Comparison of ENCODE assay signal across 8 cellular contexts in the genomic region with DNA sequence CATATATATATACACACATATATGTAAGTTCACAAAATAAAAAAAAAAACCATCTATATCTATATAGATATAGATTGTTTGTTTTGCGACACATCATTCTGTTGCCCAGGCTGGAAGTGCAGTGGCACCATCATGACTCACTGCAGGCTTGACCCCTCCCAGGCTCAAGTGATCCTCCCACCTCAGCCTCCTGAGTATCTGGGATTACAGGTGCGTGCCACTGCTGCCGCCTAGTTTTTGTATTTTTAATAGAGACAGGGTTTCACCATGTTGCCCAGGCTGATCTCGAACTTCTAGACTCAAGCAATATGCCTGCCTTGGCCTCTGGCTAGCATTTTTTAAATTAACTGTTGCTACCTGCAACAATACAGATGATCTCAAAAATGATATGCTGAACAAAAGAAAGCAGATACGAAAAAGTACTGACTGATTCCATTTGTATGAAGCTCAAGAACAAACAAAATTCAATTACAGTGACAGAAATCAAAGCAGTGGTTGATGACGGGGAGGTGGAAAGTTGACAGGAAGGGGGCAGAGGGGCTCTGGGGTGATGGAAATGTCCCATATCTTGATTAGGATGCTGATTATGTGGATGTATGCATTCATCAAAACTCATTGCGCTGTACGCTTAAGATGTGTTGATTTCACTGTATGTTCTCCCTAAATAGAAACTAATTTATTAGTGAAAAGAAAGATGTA. TPM values are rescaled to one million over a fixed set of nuclear protein-coding genes. Genes with fewer than 3 reads are reported as not detected.
DNase-seq lines count a peak whose midpoint lies in the region; ATAC-seq and TF ChIP-seq lines count a peak whose summit lies in the region.

No MANE protein-coding gene starts in this region.

- H3K27me3 ChIP-seq in CD4-positive, alpha-beta memory T cell (ENCODE audit: insufficient read depth, low read length): no peaks in the 10 kb centered on the region
- H3K27me3 ChIP-seq in hepatocyte (no peaks in the 10 kb centered on the region), heart left ventricle (no peaks in the 10 kb centered on the region)

- intact Hi-C loops in CD4-positive, alpha-beta memory T cell (cut with micrococcal nuclease): loop anchor here (1.0 to 5.0 kb wide), 7 partner anchors 13 to 379 kb away; partner anchors contain the start of gene ATXN1
- intact Hi-C loops in activated B cell treated with CpG ODN at 0.5 μM for 24 hours (cut with micrococcal nuclease) (loop anchor here (1.0 to 5.0 kb wide), 10 partner anchors 11 to 474 kb away; partner anchors contain the start of genes ATXN1 and GMPR), heart left ventricle (cut with DNase I) (no loop called here)

- ATAC-seq in activated B cell treated with CpG ODN at 0.5 μM for 24 hours (ENCODE audit: low read depth) (peak; percentile 2), heart left ventricle (no peak)

- H3K36me3 ChIP-seq in CD4-positive, alpha-beta memory T cell (ENCODE audit: insufficient read depth, low read length): no peaks in the 10 kb centered on the region
- H3K36me3 ChIP-seq in hepatocyte (replicated peaks; ENCODE audit: insufficient read depth, low read depth) (no peaks in the 10 kb centered on the region), heart left ventricle (no peaks in the 10 kb centered on the region)

- no peak overlapping the region for H3K4me2 ChIP-seq in hepatocyte

- H3K4me3 Mint-ChIP-seq in CD4-positive, alpha-beta memory T cell: peak overlapping the region; percentile 72 to 89 (median 81)
- H3K4me3 Mint-ChIP-seq in HFFc6: peak overlapping the region; percentile 83
- peak overlapping the region; percentile 75 for H3K4me3 Mint-ChIP-seq in activated B cell treated with CpG ODN at 0.5 μM for 24 hours

- H3K27ac Mint-ChIP-seq in CD4-positive, alpha-beta memory T cell: peak overlapping the region; percentile 74 to 95 (median 87)
- H3K27ac Mint-ChIP-seq in HFFc6 (peak overlapping the region; percentile 92), activated B cell treated with CpG ODN at 0.5 μM for 24 hours (peak overlapping the region; percentile 94)

- peaks cover 82% of the 10 kb centered on the region for H3K79me2 ChIP-seq in hepatocyte

- H2AFZ ChIP-seq in hepatocyte: no peak overlapping the region

- peaks cover 1 to 5% of the 10 kb centered on the region in 2 donors for H3K36me3 Mint-ChIP-seq in CD4-positive, alpha-beta memory T cell
- H3K36me3 Mint-ChIP-seq in HFFc6 (ENCODE audit: low read depth) (peaks cover 21% of the 10 kb centered on the region; the same call in 1 of the 2 replicates), activated B cell treated with CpG ODN at 0.5 μM for 24 hours (ENCODE audit: low read depth) (no peaks in the 10 kb centered on the region)

- H3K4me1 ChIP-seq in CD4-positive, alpha-beta memory T cell (ENCODE audit: insufficient read depth, low read length): peaks cover 48% of the 10 kb centered on the region
- H3K4me1 ChIP-seq in hepatocyte (ENCODE audit: insufficient read depth) (peaks cover 16% of the 10 kb centered on the region), heart left ventricle (peaks cover 0 to 63% (median 19%) of the 10 kb centered on the region in 12 donors)

- no peaks in the 10 kb centered on the region for H3K9me3 ChIP-seq in CD4-positive, alpha-beta memory T cell (ENCODE audit: control insufficient read depth in 1 of 2, low read length in 2 of 2)
- no peaks in the 10 kb centered on the region for H3K9me3 ChIP-seq in hepatocyte (ENCODE audit: low read depth)
- no peaks in the 10 kb centered on the region for H3K9me3 ChIP-seq in heart left ventricle

- no peaks in the 10 kb centered on the region for H4K20me1 ChIP-seq in hepatocyte (ENCODE audit: insufficient read depth, poor library complexity, severe bottlenecking)

- peaks cover 37 to 60% (median 46%) of the 10 kb centered on the region in 4 donors for H3K4me1 Mint-ChIP-seq in CD4-positive, alpha-beta memory T cell
- peaks cover 63% of the 10 kb centered on the region for H3K4me1 Mint-ChIP-seq in HFFc6 (ENCODE audit: low read depth)
- H3K4me1 Mint-ChIP-seq in activated B cell treated with CpG ODN at 0.5 μM for 24 hours: peaks cover 39% of the 10 kb centered on the region

- peak overlapping the region; percentile 67 for H3K27ac ChIP-seq in CD4-positive, alpha-beta memory T cell (ENCODE audit: low read depth, low read length)
- H3K27ac ChIP-seq in hepatocyte: peak overlapping the region; percentile 85
- peak overlapping the region in 4 of 12 donors; percentile 39 to 90 (median 44) for H3K27ac ChIP-seq in heart left ventricle

- no peaks in the 10 kb centered on the region for H3K27me3 Mint-ChIP-seq in CD4-positive, alpha-beta memory T cell
- H3K27me3 Mint-ChIP-seq in HFFc6 (ENCODE audit: insufficient read depth) (no peaks in the 10 kb centered on the region), activated B cell treated with CpG ODN at 0.5 μM for 24 hours (no peaks in the 10 kb centered on the region)

- H3K9me2 ChIP-seq in hepatocyte (replicated peaks; ENCODE audit: insufficient read depth): no peaks in the 10 kb centered on the region

- TF ChIP-seq CTCF in HFFc6 (IDR thresholded peaks at IDR 0.05) (no peak), activated B cell treated with CpG ODN at 0.5 μM for 24 hours (IDR thresholded peaks at IDR 0.05) (no peak), hepatocyte (IDR thresholded peaks at IDR 0.05; ENCODE audit: poor library complexity) (no peak), heart left ventricle (IDR thresholded peaks at IDR 0.05) (no peak)

- POLR2A ChIA-PET in CD4-positive, alpha-beta memory T cell (lab: Charles Lee; ENCODE audit: partially characterized antibody): interaction anchor here (0.8 to 4.2 kb wide), 9 partner anchors 8 to 274 kb away, joined by 3 to 49 read pairs (median 5); partner anchors contain the start of gene ATXN1
- POLR2A ChIA-PET in activated B cell treated with CpG ODN at 0.5 μM for 24 hours (lab: Charles Lee): interaction anchor here (1.0 to 2.3 kb wide), 8 partner anchors 13 to 307 kb away, joined by 3 to 14 read pairs (median 6); partner anchors contain the start of gene ATXN1

- CTCF ChIA-PET in CD4-positive, alpha-beta memory T cell (lab: Charles Lee; ENCODE audit: partially characterized antibody): interaction anchor here (0.7 to 8.6 kb wide), 13 partner anchors 10 to 380 kb away, joined by 3 to 81 read pairs (median 8); partner anchors contain the start of gene ATXN1
- CTCF ChIA-PET in activated B cell treated with CpG ODN at 0.5 μM for 24 hours (lab: Charles Lee): interaction anchor here (2.4 to 2.6 kb wide), 2 partner anchors 51 to 198 kb away, joined by 14 to 15 read pairs; partner anchors contain the start of gene ATXN1

- H3K9me3 Mint-ChIP-seq in CD4-positive, alpha-beta memory T cell: peaks cover 0 to 2% (median 0%) of the 10 kb centered on the region in 8 donors
- no peaks in the 10 kb centered on the region for H3K9me3 Mint-ChIP-seq in HFFc6
- H3K9me3 Mint-ChIP-seq in activated B cell treated with CpG ODN at 0.5 μM for 24 hours: no peaks in the 10 kb centered on the region

- peak; percentile 37 to 83 (median 66) for DNase-seq in CD4-positive, alpha-beta memory T cell
- no peak for DNase-seq in HFFc6
- no peak for DNase-seq in activated B cell treated with CpG ODN at 0.5 μM for 24 hours
- DNase-seq in hepatocyte (ENCODE audit: low spot score): peak; percentile 33
- DNase-seq in NCI-H82 treated with DMSO at 0.1 percent for 48 hours (lab: John Stamatoyannopoulos, UW; ENCODE audit: unreplicated experiment): no peak
- DNase-seq in G401 (ENCODE audit: low spot score): no peak
- DNase-seq in heart left ventricle: no peak
- DNase-seq in OCI-M2 (lab: John Stamatoyannopoulos, UW; ENCODE audit: unreplicated experiment): no peak

- 92% methylated on average over 8 of the region's 8 CpGs for whole genome bisulfite sequencing in hepatocyte (ENCODE audit: low lambda C conversion rate, missing lambda C conversion rate)
- WGBS in heart left ventricle, 4 donors: 90 to 96% (median 96%) methylated on average over 8 of the region's 8 CpGs

- in situ Hi-C loops in G401 (cut with HindIII; ENCODE audit: low sequenced_read_pairs): no loop called here

- H3K4me3 ChIP-seq in CD4-positive, alpha-beta memory T cell (ENCODE audit: low read length in 2 of 2): peak overlapping the region in 1 of 2 donors; percentile 25
- H3K4me3 ChIP-seq in hepatocyte: no peak overlapping the region
- peak overlapping the region in 1 of 12 donors; percentile 40 for H3K4me3 ChIP-seq in heart left ventricle

- no peak for TF ChIP-seq POLR2A in heart left ventricle (IDR thresholded peaks at IDR 0.05)

RNA-seq across cellular contexts. Expression of gene ATXN1, which starts 49.6 kb away (rescaled TPM):
- total RNA-seq in CD4-positive, alpha-beta memory T cell: 10 to 100 TPM; 94.7 to 97.4 TPM
- polyA plus RNA-seq in CD4-positive, alpha-beta memory T cell: 10 to 100 TPM; 10.5 to 19.1 TPM
- total RNA-seq in HFFc6 (2021; fragmentation: NEBNext Ultra II Directional; extraction: Animal tissue kit (Norgen Biotek cat#: 25700)): 10 to 100 TPM; 28.2 to 41.5 (median 30.5) TPM
- total RNA-seq in activated B cell treated with CpG ODN at 0.5 μM for 24 hours (43.1 and 59.8 TPM in 2 replicates), hepatocyte (28.7 and 32.6 TPM in 2 replicates), heart left ventricle (10 to 100 TPM; 32.7 to 51.8 (median 37.6) TPM)
- polyA plus RNA-seq in hepatocyte (14.7 and 16.3 TPM in 2 replicates), heart left ventricle (10 to 100 TPM in 1 of 2 donors, 1 to 10 TPM in 1; 8.7 to 13.9 TPM)
- total RNA-seq in G401 (2014; rRNA removed; shearing (Covaris generic)): under 0.01 TPM in 2 replicates

Comparison
In these comparisons a context has a peak if more than half of its experiments do, and no peak if none do; other contexts are left out.
1. DNase-seq: peak in CD4-positive, alpha-beta memory T cell (5 of 5) and hepatocyte (single experiment); none in HFFc6 (single experiment), activated B cell treated with CpG ODN at 0.5 μM for 24 hours (single experiment), NCI-H82 treated with DMSO at 0.1 percent for 48 hours (single experiment), G401 (single experiment), heart left ventricle (0 of 5) and OCI-M2 (single experiment).
2. RNA of gene ATXN1, which starts 49.6 kb away (total RNA-seq): 94.7 to 97.4 TPM in CD4-positive, alpha-beta memory T cell, 43.1 to 59.8 TPM in activated B cell treated with CpG ODN at 0.5 μM for 24 hours, 32.7 to 51.8 TPM in heart left ventricle, 28.7 to 32.6 TPM in hepatocyte and 28.2 to 41.5 TPM in HFFc6; under 0.01 TPM in G401; every median in the first group is over 10 times any median in the second.
3. intact Hi-C loops: an anchor here in CD4-positive, alpha-beta memory T cell (1.0 to 5.0 kb wide) and activated B cell treated with CpG ODN at 0.5 μM for 24 hours (1.0 to 5.0 kb wide); none called in heart left ventricle.
4. Peak in every context shown above with its lines, with median percentiles within 50 percentile points of each other: H3K27ac Mint-ChIP-seq and H3K4me3 Mint-ChIP-seq.